In genomic region chr2:175007510-175007909, GRCh38 we compare ENCODE assay signal across 18 cellular contexts.
"Had no signal": no experiment of that assay in that cellular context is flagged by ENCODE, and none has a peak within 500 bp of the region (broad histone marks: within the 10 kb centered on the region; RNA-seq: fewer than 3 reads in every experiment).

No MANE protein-coding gene starts in this region.

- DNase-seq: activated CD4-positive, alpha-beta memory T cell treated with anti-CD3 and anti-CD28 coated beads for 36 hours; activated CD4-positive, alpha-beta T cell treated with anti-CD3 and anti-CD28 coated beads for 36 hours; activated CD8-positive, alpha-beta memory T cell treated with anti-CD3 and anti-CD28 coated beads, Interleukin-2, amount 10 ng/mL, durations not matched to agents 7 days and 5 days; activated naive CD4-positive, alpha-beta T cell treated with anti-CD3 and anti-CD28 coated beads for 36 hours; activated naive CD8-positive, alpha-beta T cell treated with anti-CD3 and anti-CD28 coated beads, Interleukin-2, amount 50 U/mL, for 24 hours; activated T-cell treated with anti-CD3 and anti-CD28 coated beads, Interleukin-2, amount 50 U/mL, for 1 hour; dermis blood vessel endothelial cell; endodermal cell; mucosa of descending colon; naive thymus-derived CD4-positive, alpha-beta T cell; stimulated activated CD4-positive, alpha-beta T cell treated with anti-CD3 and anti-CD28 coated beads, Interleukin-12 subunit alpha, Interleukin-12 subunit beta, amount 100 ng/mL, for 4 hours; stimulated activated CD4-positive, alpha-beta T cell treated with anti-CD3 and anti-CD28 coated beads, Interleukin-2, amount 100 ng/mL, for 24 hours; stomach; T-helper 17 cell; testis; WERI-Rb-1 had no signal

- H3K9me3 Mint-ChIP-seq: activated CD4-positive, alpha-beta memory T cell treated with anti-CD3 and anti-CD28 coated beads for 36 hours; activated naive CD4-positive, alpha-beta T cell treated with anti-CD3 and anti-CD28 coated beads for 36 hours; activated naive CD8-positive, alpha-beta T cell treated with anti-CD3 and anti-CD28 coated beads, Interleukin-2, amount 50 U/mL, for 24 hours; activated T-helper 2 cell treated with anti-CD3 and anti-CD28 coated beads, Interferon-gamma antibody, Interleukin-2, Interleukin-4, amounts not matched to agents 10 μg/mL and 5 μg/mL and 100 μg/mL, durations not matched to agents 14 hours and 24 hours and 36 hours; endodermal cell had no signal

- H3K9me3 ChIP-seq: ascending aorta, mucosa of descending colon, stomach, testis had no signal

- H3K36me3 ChIP-seq: ascending aorta, stomach had no signal

- H3K27me3 ChIP-seq: ascending aorta, testis had no signal

- H3K4me3 Mint-ChIP-seq: activated CD4-positive, alpha-beta memory T cell treated with anti-CD3 and anti-CD28 coated beads for 36 hours; activated CD4-positive, alpha-beta T cell treated with anti-CD3 and anti-CD28 coated beads for 36 hours; activated CD8-positive, alpha-beta memory T cell treated with anti-CD3 and anti-CD28 coated beads, Interleukin-2, amount 10 ng/mL, durations not matched to agents 7 days and 5 days; activated naive CD4-positive, alpha-beta T cell treated with anti-CD3 and anti-CD28 coated beads for 36 hours; activated naive CD8-positive, alpha-beta T cell treated with anti-CD3 and anti-CD28 coated beads, Interleukin-2, amount 50 U/mL, for 24 hours; endodermal cell; naive thymus-derived CD4-positive, alpha-beta T cell; T-helper 17 cell had no signal

- H3K27ac ChIP-seq: testis, WERI-Rb-1 had no signal

- H3K4me1 ChIP-seq: testis had no signal

- H3K27ac Mint-ChIP-seq: activated CD4-positive, alpha-beta memory T cell treated with anti-CD3 and anti-CD28 coated beads for 36 hours; activated CD4-positive, alpha-beta T cell treated with anti-CD3 and anti-CD28 coated beads for 36 hours; activated CD8-positive, alpha-beta memory T cell treated with anti-CD3 and anti-CD28 coated beads, Interleukin-2, amount 10 ng/mL, durations not matched to agents 7 days and 5 days; activated naive CD4-positive, alpha-beta T cell treated with anti-CD3 and anti-CD28 coated beads for 36 hours; activated naive CD8-positive, alpha-beta T cell treated with anti-CD3 and anti-CD28 coated beads, Interleukin-2, amount 50 U/mL, for 24 hours; activated T-helper 2 cell treated with anti-CD3 and anti-CD28 coated beads, Interferon-gamma antibody, Interleukin-2, Interleukin-4, amounts not matched to agents 10 μg/mL and 5 μg/mL and 100 μg/mL, durations not matched to agents 14 hours and 24 hours and 36 hours; endodermal cell; naive thymus-derived CD4-positive, alpha-beta T cell; T-helper 17 cell had no signal

- H3K4me3 ChIP-seq: mucosa of descending colon, stomach, testis had no signal

- ATAC-seq: activated CD4-positive, alpha-beta T cell treated with anti-CD3 and anti-CD28 coated beads for 36 hours; activated CD8-positive, alpha-beta memory T cell treated with anti-CD3 and anti-CD28 coated beads, Interleukin-2, amount 10 ng/mL, durations not matched to agents 7 days and 5 days; activated naive CD8-positive, alpha-beta T cell treated with anti-CD3 and anti-CD28 coated beads, Interleukin-2, amount 50 U/mL, for 24 hours; mucosa of descending colon; naive thymus-derived CD4-positive, alpha-beta T cell; T-helper 17 cell had no signal

- H3K36me3 Mint-ChIP-seq: activated CD4-positive, alpha-beta memory T cell treated with anti-CD3 and anti-CD28 coated beads for 36 hours had no signal
